In genomic region chr10:60163786-60164185, GRCh38 we compare ENCODE assay signal across 24 cellular contexts.
"Had no signal": no experiment of that assay in that cellular context is flagged by ENCODE, and none has a peak within 500 bp of the region (broad histone marks: within the 10 kb centered on the region; RNA-seq: fewer than 3 reads in every experiment).

No MANE protein-coding gene starts in this region.

- H3K4me3 Mint-ChIP-seq: dendritic cell treated with granulocyte-macrophage colony-stimulating factor and Interleukin-4, amounts not matched to agents 40 ng/mL and 50 ng/mL, for 4 days; effector memory CD8-positive, alpha-beta T cell; endodermal cell; mesothelial cell of epicardium had no signal

- H3K4me1 ChIP-seq: colonic mucosa, esophagus squamous epithelium, heart right ventricle, left lung, lower lobe of right lung had no signal

- H3K36me3 ChIP-seq: colonic mucosa, gastrocnemius medialis, left lung had no signal

- H3K27ac Mint-ChIP-seq: dendritic cell treated with granulocyte-macrophage colony-stimulating factor and Interleukin-4, amounts not matched to agents 40 ng/mL and 50 ng/mL, for 4 days; effector memory CD8-positive, alpha-beta T cell; endodermal cell; mesothelial cell of epicardium had no signal

- H3K27me3 Mint-ChIP-seq: dendritic cell treated with granulocyte-macrophage colony-stimulating factor and Interleukin-4, amounts not matched to agents 40 ng/mL and 50 ng/mL, for 4 days; effector memory CD8-positive, alpha-beta T cell had no signal

- H3K4me3 ChIP-seq: colonic mucosa, esophagus squamous epithelium, gastrocnemius medialis, heart right ventricle, left lung, lower lobe of right lung, mucosa of descending colon had no signal

- DNase-seq: colonic mucosa; cortex of kidney; effector CD8-positive, alpha-beta T cell; effector memory CD8-positive, alpha-beta T cell; endodermal cell; erythroblast; esophagus squamous epithelium; foreskin fibroblast; foreskin melanocyte; gastrocnemius medialis; glutamatergic neuron; head of caudate nucleus; heart right ventricle; hippocampal formation; left cardiac atrium; left lung; left ventricle myocardium superior; lower lobe of right lung; mesenchymal stem cell; mucosa of descending colon had no signal

- H3K4me1 Mint-ChIP-seq: endodermal cell had no signal

- H3K9me3 ChIP-seq: colonic mucosa, esophagus squamous epithelium, gastrocnemius medialis, lower lobe of right lung, mucosa of descending colon had no signal

- H3K27ac ChIP-seq: colonic mucosa, epithelial cell of prostate, esophagus squamous epithelium, gastrocnemius medialis, heart right ventricle, left lung, lower lobe of right lung had no signal

- ATAC-seq: effector memory CD8-positive, alpha-beta T cell; esophagus mucosa; gastrocnemius medialis; heart right ventricle; left cardiac atrium; left lung; left ventricle myocardium superior; lower lobe of right lung; mucosa of descending colon had no signal

- H3K27me3 ChIP-seq: colonic mucosa, esophagus squamous epithelium, gastrocnemius medialis, heart right ventricle, left lung had no signal
